In genomic region chr17:17929655-17930380, GRCh38 we compare ENCODE assay signal across 1 cellular context.
A peak's percentile ranks its signal among the peaks of the same experiment; 100 is the strongest.
TF ChIP-seq lines count a peak whose summit lies in the region.

No MANE protein-coding gene starts in this region.

TF ChIP-seq in IMR-90, 13 proteins besides CTCF, POLR2A, EP300 and RAD21 (continued from another document):
- TF ChIP-seq MAFK (IDR thresholded peaks at IDR 0.05; ENCODE audit: low read depth, low read length) (0 out of 2 replicates have a peak, but pooled peaks have one; percentile 20), CEBPB (IDR thresholded peaks at IDR 0.05; ENCODE audit: low read depth, low read length) (no peak), USF2 (IDR thresholded peaks at IDR 0.05; ENCODE audit: low read depth, low read length) (no peak), MAZ (IDR thresholded peaks at IDR 0.05; ENCODE audit: borderline replicate concordance, low read depth, low read length) (no peak)
